Comparison of ENCODE assay signal across 10 cellular contexts in the genomic region with DNA sequence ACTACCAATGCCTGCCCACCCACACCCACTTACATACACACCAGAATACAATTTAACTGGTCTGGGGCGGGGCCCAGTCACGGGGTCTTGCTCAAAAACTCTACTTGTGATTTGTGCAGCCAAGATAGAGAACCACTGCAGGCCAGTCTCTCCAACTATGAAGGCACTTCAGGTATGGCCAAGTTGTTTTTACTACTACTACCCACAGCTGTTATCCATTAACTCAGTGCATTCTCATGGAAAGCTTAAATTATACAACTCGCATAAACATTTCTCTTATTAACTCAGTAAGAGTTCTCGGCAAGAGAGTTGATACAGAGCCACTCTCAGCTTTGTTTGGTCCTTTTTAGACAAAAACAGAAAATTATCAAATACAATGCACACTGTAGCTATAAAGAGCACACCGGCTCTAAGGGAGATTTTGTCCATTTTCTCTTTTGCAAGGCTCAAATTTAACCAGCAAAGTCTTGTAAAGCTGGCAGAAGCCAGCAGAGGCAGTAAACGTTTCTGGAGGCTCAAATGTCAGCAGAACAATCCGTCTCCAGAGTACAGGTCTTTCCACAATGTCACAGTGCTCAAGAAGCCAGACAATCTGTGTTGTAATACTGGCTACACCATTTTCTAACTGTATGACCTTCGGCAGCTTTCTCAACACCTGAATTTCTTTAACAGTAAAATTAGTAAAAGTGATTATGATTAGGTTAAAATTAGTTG.
A peak's percentile ranks its signal among the peaks of the same experiment; 100 is the strongest.
DNase-seq lines count a peak whose midpoint lies in the region; ATAC-seq, FAIRE-seq and TF ChIP-seq lines count a peak whose summit lies in the region.
"Had no signal": no experiment of that assay in that cellular context is flagged by ENCODE, and none has a peak within 500 bp of the region (broad histone marks: within the 10 kb centered on the region; RNA-seq: fewer than 3 reads in every experiment).

No MANE protein-coding gene starts in this region.

- DNase-seq in natural killer cell treated with Interleukin-12 subunit alpha and Interleukin-12 subunit beta and Interleukin-15 and Interleukin-18, amount 100 ng/mL, for 72 hours (ENCODE audit: low spot score), result no peak
- DNase-seq in natural killer cell (no peak), RCC 7860 (ENCODE audit: low spot score) (peak; percentile 5), fibroblast of pulmonary artery (ENCODE audit: low read depth) (peak; percentile 17), vagina (ENCODE audit: extremely low spot score in 2 of 2) (no peak), RPMI8226 (no peak), NCI-H82 treated with DMSO at 0.1 percent for 48 hours (lab: John Stamatoyannopoulos, UW; ENCODE audit: unreplicated experiment) (no peak), cardiac septum (ENCODE audit: low spot score) (no peak)
- DNase-seq: activated T-cell treated with anti-CD3 and anti-CD28 coated beads, Interleukin-2, amount 50 U/mL, for 1 hour; nucleus accumbens had no signal

- no peak overlapping the region for H3K4me3 ChIP-seq in fibroblast of pulmonary artery (replicated peaks; ENCODE audit: low read depth, low read length)
- H3K4me3 ChIP-seq in vagina, result no peak overlapping the region

- ATAC-seq in natural killer cell treated with Interleukin-12 subunit alpha and Interleukin-12 subunit beta and Interleukin-15 and Interleukin-18, amount 100 ng/mL, for 72 hours, result no peak
- ATAC-seq in natural killer cell, result no peak

- H3K27me3 Mint-ChIP-seq in natural killer cell treated with Interleukin-12 subunit alpha and Interleukin-12 subunit beta and Interleukin-15 and Interleukin-18, amount 100 ng/mL, for 72 hours, result no peaks in the 10 kb centered on the region
- peaks cover 0 to 9% of the 10 kb centered on the region in 2 donors for H3K27me3 Mint-ChIP-seq in natural killer cell (ENCODE audit: low read depth in 2 of 2)

- H3K9me3 ChIP-seq in vagina, result no peaks in the 10 kb centered on the region

- H3K36me3 Mint-ChIP-seq in natural killer cell treated with Interleukin-12 subunit alpha and Interleukin-12 subunit beta and Interleukin-15 and Interleukin-18, amount 100 ng/mL, for 72 hours, result peaks cover 24% of the 10 kb centered on the region
- peaks cover 7% of the 10 kb centered on the region for H3K36me3 Mint-ChIP-seq in natural killer cell

- TF ChIP-seq CTCF in natural killer cell (IDR thresholded peaks at IDR 0.05) (no peak), fibroblast of pulmonary artery (IDR thresholded peaks at IDR 0.05; ENCODE audit: low read length, missing control alignments) (peak; percentile 20), vagina (IDR thresholded peaks at IDR 0.05) (no peak)

- no peaks in the 10 kb centered on the region for H3K36me3 ChIP-seq in vagina

- peak overlapping the region; percentile 58 for H3K4me3 Mint-ChIP-seq in natural killer cell treated with Interleukin-12 subunit alpha and Interleukin-12 subunit beta and Interleukin-15 and Interleukin-18, amount 100 ng/mL, for 72 hours
- no peak overlapping the region for H3K4me3 Mint-ChIP-seq in natural killer cell

- H3K27ac ChIP-seq in vagina, result peak overlapping the region; percentile 3

- peak overlapping the region; percentile 66 to 68 for H3K27ac Mint-ChIP-seq in natural killer cell treated with Interleukin-12 subunit alpha and Interleukin-12 subunit beta and Interleukin-15 and Interleukin-18, amount 100 ng/mL, for 72 hours
- H3K27ac Mint-ChIP-seq in natural killer cell, result peak overlapping the region in 1 of 2 donors; percentile 22

- no peaks in the 10 kb centered on the region for H3K4me1 ChIP-seq in vagina

- peaks cover 53 to 64% of the 10 kb centered on the region in 2 donors for H3K4me1 Mint-ChIP-seq in natural killer cell treated with Interleukin-12 subunit alpha and Interleukin-12 subunit beta and Interleukin-15 and Interleukin-18, amount 100 ng/mL, for 72 hours (ENCODE audit: low read depth in 2 of 2)
- H3K4me1 Mint-ChIP-seq in natural killer cell, result peaks cover 45 to 47% of the 10 kb centered on the region in 2 donors

- peak; percentile 49 for FAIRE-seq in RCC 7860 (lab: Jason Lieb, UNC)

- peaks cover 7% of the 10 kb centered on the region for H3K9me3 Mint-ChIP-seq in natural killer cell treated with Interleukin-12 subunit alpha and Interleukin-12 subunit beta and Interleukin-15 and Interleukin-18, amount 100 ng/mL, for 72 hours
- no peaks in the 10 kb centered on the region for H3K9me3 Mint-ChIP-seq in natural killer cell

- no peaks in the 10 kb centered on the region for H3K27me3 ChIP-seq in vagina

- intact Hi-C loops in natural killer cell (cut with micrococcal nuclease) (loop anchor here (10.0 kb wide), 1 partner anchor 45 kb away; no protein-coding TSS in a partner anchor), vagina (cut with DNase I) (no loop called here), cardiac septum (cut with DNase I) (no loop called here)

- TF ChIP-seq POLR2A in vagina (IDR thresholded peaks at IDR 0.05), result no peak

Comparison
In these comparisons a context has a peak if more than half of its experiments do, and no peak if none do; other contexts are left out.
1. DNase-seq: peak in RCC 7860 (single experiment) and fibroblast of pulmonary artery (single experiment); none in natural killer cell treated with Interleukin-12 subunit alpha and Interleukin-12 subunit beta and Interleukin-15 and Interleukin-18, amount 100 ng/mL, for 72 hours (single experiment), natural killer cell (single experiment), vagina (0 of 2), RPMI8226 (single experiment), NCI-H82 treated with DMSO at 0.1 percent for 48 hours (single experiment) and cardiac septum (single experiment).